1 cellular context compared by ENCODE assay signal in genomic region chr17:1635675-1636465, GRCh38.
TF ChIP-seq lines count a peak whose summit lies in the region.

No MANE protein-coding gene starts in this region.

TF ChIP-seq in HepG2, 621 proteins besides CTCF, POLR2A, EP300 and RAD21:
- TF ChIP-seq IRF2 (CRISPR knock-in tag; IDR thresholded peaks at IDR 0.05) (no peak), ZNF776 (CRISPR knock-in tag; IDR thresholded peaks at IDR 0.05) (0 out of 2 replicates have a peak, but pooled peaks have one; percentile 36), ZNF121 (CRISPR knock-in tag; IDR thresholded peaks at IDR 0.05) (peak; percentile 32; the same call in 1 of the 2 replicates), MED8 (CRISPR knock-in tag; IDR thresholded peaks at IDR 0.05; ENCODE audit: insufficient replicate concordance) (no peak), ZNF660 (CRISPR knock-in tag; IDR thresholded peaks at IDR 0.05; ENCODE audit: borderline replicate concordance, low read depth) (no peak), ZBTB43 (CRISPR knock-in tag; conservative IDR thresholded peaks at IDR 0.05) (no peak), DZIP1 (CRISPR knock-in tag; IDR thresholded peaks at IDR 0.05) (no peak)
